ENCODE assay signal across 20 cellular contexts in the genomic region with DNA sequence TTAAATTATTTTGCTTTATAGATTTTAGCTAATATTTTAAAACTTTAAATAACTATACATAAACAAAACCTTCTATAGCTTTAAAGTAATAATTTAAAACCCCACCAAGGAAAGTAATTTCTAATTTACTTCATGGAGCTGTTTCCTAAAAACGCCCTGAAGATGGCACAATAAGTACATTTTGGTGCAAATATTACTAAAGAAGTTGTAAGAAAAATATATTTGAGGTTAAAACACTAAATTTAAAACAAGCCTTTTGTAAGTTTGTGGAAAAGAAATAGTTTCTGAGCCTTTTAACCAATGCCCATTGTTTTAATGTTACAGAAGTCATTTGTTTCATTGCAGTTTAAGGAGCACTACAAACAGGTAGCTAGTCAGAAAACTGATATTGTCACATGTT.
DNase-seq lines count a peak whose midpoint lies in the region; ATAC-seq, FAIRE-seq and TF ChIP-seq lines count a peak whose summit lies in the region.
"Had no signal": no experiment of that assay in that cellular context is flagged by ENCODE, and none has a peak within 500 bp of the region (broad histone marks: within the 10 kb centered on the region; RNA-seq: fewer than 3 reads in every experiment).

No MANE protein-coding gene starts in this region.

- WGBS in H9 (ENCODE audit: extremely low coverage, insufficient read length, low lambda C conversion rate) = no CpG with 5 or more reads among the region's 1 CpG

- no peak overlapping the region for H2BK20ac ChIP-seq in H9 (ENCODE audit: low read depth, low read length, poor library complexity, severe bottlenecking)

- H3K36me3 ChIP-seq in OCI-LY3 (replicated peaks; ENCODE audit: low read depth, low read length) = no peaks in the 10 kb centered on the region
- H3K36me3 ChIP-seq: gastrocnemius medialis, tibial nerve had no signal

- H4K91ac ChIP-seq in H9 (ENCODE audit: insufficient read length, low read depth, low read length) = no peak overlapping the region

- H2BK120ac ChIP-seq in H9 (ENCODE audit: low read depth, low read length, poor library complexity, severe bottlenecking) = no peak overlapping the region

- DNase-seq in H9 (no peak), dorsolateral prefrontal cortex (no peak), osteocyte (ENCODE audit: extremely low spot score, unreplicated experiment) (no peak), H54 (ENCODE audit: insufficient read length, low spot score) (no peak), D341Med (ENCODE audit: low spot score) (no peak)
- DNase-seq in stimulated activated CD4-positive, alpha-beta T cell treated with anti-CD3 and anti-CD28 coated beads, Interleukin-2, amount 100 ng/mL, for 24 hours = no peak
- DNase-seq: activated CD4-positive, alpha-beta T cell treated with anti-CD3 and anti-CD28 coated beads, Interleukin-2, amount 10 ng/mL, durations not matched to agents 24 days and 14 days; activated naive CD4-positive, alpha-beta T cell treated with anti-CD3 and anti-CD28 coated beads for 36 hours; activated T-cell treated with anti-CD3 and anti-CD28 coated beads for 4 hours; CD4-positive, alpha-beta T cell; gastrocnemius medialis; GF-D8; KBM-7; NCI-H1436; NK-92 treated with Interleukin-12 subunit alpha and Interleukin-12 subunit beta, amount 100 ng/mL, for 24 hours; SHP77 treated with DMSO at 0.1 percent for 48 hours; T-helper 9 cell had no signal

- H3K4ac ChIP-seq in H9 (ENCODE audit: low read depth, low read length) = no peak overlapping the region

- H4K20me1 ChIP-seq in H9 (ENCODE audit: control insufficient read depth, insufficient read depth, insufficient read length) (no peaks in the 10 kb centered on the region), OCI-LY3 (ENCODE audit: insufficient read depth, low read length) (no peaks in the 10 kb centered on the region)

- no peak overlapping the region for H2BK15ac ChIP-seq in H9 (ENCODE audit: low read depth, low read length)

- no peak for TF ChIP-seq POLR2A in H54 (IDR thresholded peaks at IDR 0.05; ENCODE audit: low read depth, low read length)

- no peak overlapping the region for H3K18ac ChIP-seq in H9 (ENCODE audit: insufficient read length, low read depth, low read length)

- H3K27me3 ChIP-seq in H9 (ENCODE audit: insufficient read depth, low read length) (no peaks in the 10 kb centered on the region), OCI-LY3 (ENCODE audit: low read depth, low read length) (no peaks in the 10 kb centered on the region), dorsolateral prefrontal cortex (no peaks in the 10 kb centered on the region)
- H3K27me3 ChIP-seq: gastrocnemius medialis, tibial nerve had no signal

- H2AK5ac ChIP-seq in H9 (ENCODE audit: insufficient read length, low read length) = no peak overlapping the region

- H3K23ac ChIP-seq in H9 (ENCODE audit: insufficient read length, low read depth, low read length) = no peak overlapping the region

- peaks cover 4% of the 10 kb centered on the region in 2 experiments; a peak in 2 of 4 replicates for H3K4me1 Mint-ChIP-seq in H9
- H3K4me1 Mint-ChIP-seq in osteocyte (ENCODE audit: unreplicated experiment) = no peaks in the 10 kb centered on the region
- H3K4me1 Mint-ChIP-seq: activated CD4-positive, alpha-beta T cell treated with anti-CD3 and anti-CD28 coated beads, Interleukin-2, amount 10 ng/mL, durations not matched to agents 24 days and 14 days had no signal

- H3K56ac ChIP-seq in H9 (ENCODE audit: insufficient read length, low read depth, low read length) = no peak overlapping the region

- H3K23me2 ChIP-seq in H9 (ENCODE audit: insufficient read length, low read depth, low read length, poor library complexity, severe bottlenecking) = no peaks in the 10 kb centered on the region

- H3K27ac Mint-ChIP-seq in H9 (no peak overlapping the region), osteocyte (ENCODE audit: unreplicated experiment) (no peak overlapping the region)
- H3K27ac Mint-ChIP-seq: activated CD4-positive, alpha-beta T cell treated with anti-CD3 and anti-CD28 coated beads, Interleukin-2, amount 10 ng/mL, durations not matched to agents 24 days and 14 days; activated naive CD4-positive, alpha-beta T cell treated with anti-CD3 and anti-CD28 coated beads for 36 hours; CD4-positive, alpha-beta T cell had no signal

- H3K14ac ChIP-seq in H9 (ENCODE audit: insufficient read depth, low read length) = no peak overlapping the region

- H3K36me3 Mint-ChIP-seq in H9 (ENCODE audit: insufficient read depth in 1 of 3, low read depth in 3 of 3) (no peaks in the 10 kb centered on the region), osteocyte (ENCODE audit: unreplicated experiment) (no peaks in the 10 kb centered on the region)

- H4K8ac ChIP-seq in H9 (replicated peaks; ENCODE audit: insufficient read length, low read depth, low read length) = no peak overlapping the region

- H3K9me3 ChIP-seq in H9 (ENCODE audit: control insufficient read depth, low read depth, low read length) (no peaks in the 10 kb centered on the region), OCI-LY3 (ENCODE audit: insufficient read depth, low read length) (no peaks in the 10 kb centered on the region)
- H3K9me3 ChIP-seq: gastrocnemius medialis, tibial nerve had no signal

- H3K4me1 ChIP-seq in H9 (ENCODE audit: insufficient read depth, low read length) (no peaks in the 10 kb centered on the region), OCI-LY3 (ENCODE audit: low read length) (no peaks in the 10 kb centered on the region)
- H3K4me1 ChIP-seq: gastrocnemius medialis, tibial nerve had no signal

- H3K9me3 Mint-ChIP-seq in H9 (no peaks in the 10 kb centered on the region), osteocyte (ENCODE audit: unreplicated experiment) (no peaks in the 10 kb centered on the region)
- H3K9me3 Mint-ChIP-seq: activated CD4-positive, alpha-beta T cell treated with anti-CD3 and anti-CD28 coated beads, Interleukin-2, amount 10 ng/mL, durations not matched to agents 24 days and 14 days; activated naive CD4-positive, alpha-beta T cell treated with anti-CD3 and anti-CD28 coated beads for 36 hours; CD4-positive, alpha-beta T cell had no signal

- H3K79me2 ChIP-seq in H9 (ENCODE audit: insufficient read depth, low read length) = no peaks in the 10 kb centered on the region
- no peaks in the 10 kb centered on the region for H3K79me2 ChIP-seq in OCI-LY3 (ENCODE audit: low read length)

- H3T11ph ChIP-seq in H9 (ENCODE audit: low read length) = no peak overlapping the region

- ATAC-seq in HG02870 (IDR thresholded peaks at IDR 0.05; ENCODE audit: unreplicated experiment) = no peak
- ATAC-seq: gastrocnemius medialis had no signal

- FAIRE-seq in H54 (lab: Jason Lieb, UNC) = no peak

- H3K4me3 ChIP-seq in OCI-LY3 (ENCODE audit: low read length) = no peak overlapping the region
- no peak overlapping the region for H3K4me3 ChIP-seq in dorsolateral prefrontal cortex
- H3K4me3 ChIP-seq: gastrocnemius medialis, tibial nerve had no signal

- H3K4me3 Mint-ChIP-seq in H9 (no peak overlapping the region), osteocyte (ENCODE audit: unreplicated experiment) (no peak overlapping the region)
- H3K4me3 Mint-ChIP-seq: activated CD4-positive, alpha-beta T cell treated with anti-CD3 and anti-CD28 coated beads, Interleukin-2, amount 10 ng/mL, durations not matched to agents 24 days and 14 days; activated naive CD4-positive, alpha-beta T cell treated with anti-CD3 and anti-CD28 coated beads for 36 hours; CD4-positive, alpha-beta T cell had no signal

- H3K4me2 ChIP-seq in H9 (ENCODE audit: insufficient read depth, insufficient read length, low read length) (no peak overlapping the region), OCI-LY3 (ENCODE audit: low read length) (no peak overlapping the region)

- H2AFZ ChIP-seq in H9 (ENCODE audit: low read length) (no peak overlapping the region), OCI-LY3 (ENCODE audit: low read depth, low read length) (no peak overlapping the region)

- TF ChIP-seq CTCF in H9 (conservative IDR thresholded peaks at IDR 0.05) (peak; percentile 31; the same call in 1 of the 3 replicates), OCI-LY3 (IDR thresholded peaks at IDR 0.05; ENCODE audit: low read depth, low read length) (peak; percentile 69), dorsolateral prefrontal cortex (IDR thresholded peaks at IDR 0.05 in 54 of 56, conservative IDR thresholded peaks at IDR 0.05 in 2 of 56; ENCODE audit: low read depth in 1 of 56, partially characterized antibody in 56 of 56) (peak in 35 of 56 donors; percentile 2 to 58 (median 31)), osteocyte (IDR thresholded peaks at IDR 0.05) (peak; percentile 21)

- no peak overlapping the region for H2BK12ac ChIP-seq in H9 (ENCODE audit: insufficient read length, low read depth, low read length)

- no peaks in the 10 kb centered on the region for H3K79me1 ChIP-seq in H9 (ENCODE audit: insufficient read depth, low read depth, low read length, poor library complexity, severe bottlenecking)

- no peak overlapping the region for H3K27ac ChIP-seq in H9 (ENCODE audit: insufficient read length, low read depth, low read length)
- no peak overlapping the region for H3K27ac ChIP-seq in OCI-LY3 (ENCODE audit: low read length)
- no peak overlapping the region for H3K27ac ChIP-seq in dorsolateral prefrontal cortex
- H3K27ac ChIP-seq: gastrocnemius medialis, tibial nerve had no signal

- no peak overlapping the region for H4K5ac ChIP-seq in H9 (ENCODE audit: insufficient read length, low read depth, low read length)

- H3K27me3 Mint-ChIP-seq in H9 (ENCODE audit: low read depth) = no peaks in the 10 kb centered on the region; the same call in 1 of the 2 replicates
- H3K27me3 Mint-ChIP-seq in osteocyte (ENCODE audit: unreplicated experiment) = peaks cover 15% of the 10 kb centered on the region
- H3K27me3 Mint-ChIP-seq: activated CD4-positive, alpha-beta T cell treated with anti-CD3 and anti-CD28 coated beads, Interleukin-2, amount 10 ng/mL, durations not matched to agents 24 days and 14 days; CD4-positive, alpha-beta T cell had no signal

- H2BK5ac ChIP-seq in H9 (ENCODE audit: insufficient read length, low read length) = no peak overlapping the region

- intact Hi-C loops in dorsolateral prefrontal cortex (cut with DNase I) = no loop called here

- H3K9ac ChIP-seq in H9 (ENCODE audit: extremely low read depth, insufficient read length, low read length) (no peak overlapping the region), OCI-LY3 (ENCODE audit: low read length) (no peak overlapping the region)
